ENCODE assay signal across 8 cellular contexts in genomic region chr3:49686361-49686760, GRCh38. TPM values are rescaled to one million over a fixed set of nuclear protein-coding genes. Genes with fewer than 3 reads are reported as not detected.
DNase-seq lines count a peak whose midpoint lies in the region; ATAC-seq and TF ChIP-seq lines count a peak whose summit lies in the region.
"Not testable (repeated sequence)": the region's sequence is repeated elsewhere in the genome, so short reads cannot be mapped to it uniquely, and the experiment has no call there.

No MANE protein-coding gene starts in this region.

- peak in 3 of 5 donors; percentile 28 to 37 (median 36) for DNase-seq in CD4-positive, alpha-beta memory T cell
- peak; percentile 23 for DNase-seq in T-helper 22 cell (ENCODE audit: low read depth)
- DNase-seq in activated effector memory CD4-positive, alpha-beta T cell treated with anti-CD3 and anti-CD28 coated beads, Interleukin-2, amount 50 U/mL, for 16 hours, result peak; percentile 75
- DNase-seq in left cardiac atrium, testis: not testable (repeated sequence)
- peak; percentile 80 for DNase-seq in lower lobe of right lung

- H3K4me3 ChIP-seq in CD4-positive, alpha-beta memory T cell (ENCODE audit: low read length in 2 of 2), result not testable (repeated sequence)
- H3K4me3 ChIP-seq in lower lobe of right lung (peak overlapping the region; percentile 45), rectal smooth muscle tissue (ENCODE audit: low read length) (peak overlapping the region; percentile 41), testis (peak overlapping the region; percentile 13 to 43)

- not testable (repeated sequence) for H3K27me3 Mint-ChIP-seq in CD4-positive, alpha-beta memory T cell
- peaks cover 36% of the 10 kb centered on the region for H3K27me3 Mint-ChIP-seq in dendritic cell treated with granulocyte-macrophage colony-stimulating factor and Interleukin-4, amounts not matched to agents 40 ng/mL and 50 ng/mL, for 4 days

- H3K27ac ChIP-seq in CD4-positive, alpha-beta memory T cell (ENCODE audit: low read depth, low read length); lower lobe of right lung; rectal smooth muscle tissue (ENCODE audit: low read depth, low read length); testis: not testable (repeated sequence)

- peak overlapping the region; percentile 54 to 98 (median 70) for H3K4me3 Mint-ChIP-seq in CD4-positive, alpha-beta memory T cell
- H3K4me3 Mint-ChIP-seq in dendritic cell treated with granulocyte-macrophage colony-stimulating factor and Interleukin-4, amounts not matched to agents 40 ng/mL and 50 ng/mL, for 4 days, result peak overlapping the region; percentile 53

- not testable (repeated sequence) for H3K9me3 ChIP-seq in CD4-positive, alpha-beta memory T cell (ENCODE audit: control insufficient read depth in 1 of 2, low read length in 2 of 2); lower lobe of right lung; testis

- 6% methylated on average over 21 of the region's 30 CpGs; no CpG with 5 or more reads in 1 of the 2 donors for WGBS in testis, 2 donors

- not testable (repeated sequence) for H3K9ac ChIP-seq in rectal smooth muscle tissue (ENCODE audit: low read length)

- H3K36me3 Mint-ChIP-seq in CD4-positive, alpha-beta memory T cell, result peaks cover 0 to 27% of the 10 kb centered on the region in 2 donors
- H3K36me3 Mint-ChIP-seq in dendritic cell treated with granulocyte-macrophage colony-stimulating factor and Interleukin-4, amounts not matched to agents 40 ng/mL and 50 ng/mL, for 4 days (ENCODE audit: low read depth), result peaks cover 54% of the 10 kb centered on the region

- TF ChIP-seq CTCF in lower lobe of right lung (IDR thresholded peaks at IDR 0.05); testis (IDR thresholded peaks at IDR 0.05): not testable (repeated sequence)

- peaks cover 14 to 40% (median 25%) of the 10 kb centered on the region in 4 donors for H3K4me1 Mint-ChIP-seq in CD4-positive, alpha-beta memory T cell
- peaks cover 35% of the 10 kb centered on the region for H3K4me1 Mint-ChIP-seq in dendritic cell treated with granulocyte-macrophage colony-stimulating factor and Interleukin-4, amounts not matched to agents 40 ng/mL and 50 ng/mL, for 4 days (ENCODE audit: low read depth)

- peak; percentile 2 to 18 for ATAC-seq in left cardiac atrium
- ATAC-seq in lower lobe of right lung, result peak; percentile 72 to 83

- CTCF ChIA-PET in CD4-positive, alpha-beta memory T cell (lab: Charles Lee; ENCODE audit: partially characterized antibody), result not testable (repeated sequence)

- POLR2A ChIA-PET in CD4-positive, alpha-beta memory T cell (lab: Charles Lee; ENCODE audit: partially characterized antibody), result not testable (repeated sequence)

- H3K27ac Mint-ChIP-seq in CD4-positive, alpha-beta memory T cell, result peak overlapping the region in 1 of 7 donors; percentile 36
- not testable (repeated sequence) for H3K27ac Mint-ChIP-seq in dendritic cell treated with granulocyte-macrophage colony-stimulating factor and Interleukin-4, amounts not matched to agents 40 ng/mL and 50 ng/mL, for 4 days

- not testable (repeated sequence) for H3K9me3 Mint-ChIP-seq in CD4-positive, alpha-beta memory T cell; dendritic cell treated with granulocyte-macrophage colony-stimulating factor and Interleukin-4, amounts not matched to agents 40 ng/mL and 50 ng/mL, for 4 days

- peaks cover 26% of the 10 kb centered on the region for H3K36me3 ChIP-seq in CD4-positive, alpha-beta memory T cell (ENCODE audit: insufficient read depth, low read length)
- H3K36me3 ChIP-seq in lower lobe of right lung (peaks cover 26% of the 10 kb centered on the region), rectal smooth muscle tissue (ENCODE audit: control insufficient read depth, insufficient read depth, low read length) (peaks cover 24% of the 10 kb centered on the region)
- H3K36me3 ChIP-seq in testis (ENCODE audit: low read depth, missing control alignments), result not testable (repeated sequence)

- intact Hi-C loops in CD4-positive, alpha-beta memory T cell (cut with micrococcal nuclease); dendritic cell treated with granulocyte-macrophage colony-stimulating factor and Interleukin-4, amounts not matched to agents 40 ng/mL and 50 ng/mL, for 4 days (cut with micrococcal nuclease); left cardiac atrium (cut with DNase I); lower lobe of right lung (cut with DNase I); testis (cut with DNase I; ENCODE audit: low total_unique reads): not testable (repeated sequence)

- not testable (repeated sequence) for TF ChIP-seq POLR2A in testis (IDR thresholded peaks at IDR 0.05)

- peaks cover 23% of the 10 kb centered on the region for H3K4me1 ChIP-seq in CD4-positive, alpha-beta memory T cell (ENCODE audit: insufficient read depth, low read length)
- peaks cover 29% of the 10 kb centered on the region for H3K4me1 ChIP-seq in lower lobe of right lung
- H3K4me1 ChIP-seq in rectal smooth muscle tissue (ENCODE audit: control insufficient read depth, insufficient read depth, low read length), result not testable (repeated sequence)
- peaks cover 11% of the 10 kb centered on the region for H3K4me1 ChIP-seq in testis

- not testable (repeated sequence) for H3K27me3 ChIP-seq in CD4-positive, alpha-beta memory T cell (ENCODE audit: insufficient read depth, low read length); lower lobe of right lung (ENCODE audit: low read depth); rectal smooth muscle tissue (ENCODE audit: control insufficient read depth, insufficient read depth, low read length); testis

RNA-seq across cellular contexts. Expression of gene MST1, which starts 2.9 kb away (rescaled TPM):
- 10 to 100 TPM in 1 of 2 experiments, 1 to 10 TPM in 1; 6.3 to 10.2 TPM for total RNA-seq in CD4-positive, alpha-beta memory T cell
- polyA plus RNA-seq in CD4-positive, alpha-beta memory T cell, result under 1 TPM in 1 of 2 donors, not detected in 1; 0.94 TPM
- total RNA-seq in left cardiac atrium (10 to 100 TPM in 1 of 2 donors, 1 to 10 TPM in 1; 8.8 to 11.5 TPM), lower lobe of right lung (17.5 TPM), testis (10 to 100 TPM; 60.3 to 67.1 TPM)
- 73.4 TPM for polyA plus RNA-seq in testis (ENCODE audit: insufficient read depth, low read depth, low replicate concordance)

RNA-seq across cellular contexts. Expression of gene RNF123, which starts 3.0 kb away (rescaled TPM):
- total RNA-seq in CD4-positive, alpha-beta memory T cell, result 10 to 100 TPM; 69.7 to 74.7 TPM
- polyA plus RNA-seq in CD4-positive, alpha-beta memory T cell, result 10 to 100 TPM in 1 of 2 donors, 1 to 10 TPM in 1; 3.1 to 25.0 TPM
- total RNA-seq in left cardiac atrium (10 to 100 TPM; 39.2 to 44.8 TPM), lower lobe of right lung (42.9 TPM), testis (10 to 100 TPM; 72.4 to 79.7 TPM)
- polyA plus RNA-seq in testis (ENCODE audit: insufficient read depth, low read depth, low replicate concordance), result 54.7 TPM

RNA-seq across cellular contexts. Expression of gene APEH, which starts 12.2 kb away (rescaled TPM):
- 100 to 1,000 TPM; 130 to 136 TPM for total RNA-seq in CD4-positive, alpha-beta memory T cell
- 100 to 1,000 TPM; 100 to 140 TPM for polyA plus RNA-seq in CD4-positive, alpha-beta memory T cell
- total RNA-seq in left cardiac atrium (10 to 100 TPM; 75.3 to 82.6 TPM), lower lobe of right lung (83.4 TPM), testis (10 to 100 TPM; 76.7 to 94.5 TPM)
- polyA plus RNA-seq in testis (ENCODE audit: insufficient read depth, low read depth, low replicate concordance), result 72.3 TPM

RNA-seq across cellular contexts. Expression of gene AMIGO3, which starts 33.1 kb away (rescaled TPM):
- total RNA-seq in CD4-positive, alpha-beta memory T cell, result not detected
- not detected for polyA plus RNA-seq in CD4-positive, alpha-beta memory T cell
- total RNA-seq in left cardiac atrium (under 1 TPM in 1 of 2 donors, not detected in 1; 0.09 TPM), lower lobe of right lung (not detected), testis (10 to 100 TPM in 1 of 2 donors, 1 to 10 TPM in 1; 8.8 to 14.8 TPM)
- 3.0 TPM for polyA plus RNA-seq in testis (ENCODE audit: insufficient read depth, low read depth, low replicate concordance)

RNA-seq across cellular contexts. Expression of gene GMPPB, which starts 37.4 kb away (rescaled TPM):
- 10 to 100 TPM; 59.5 to 61.3 TPM for total RNA-seq in CD4-positive, alpha-beta memory T cell
- 10 to 100 TPM; 22.2 to 24.0 TPM for polyA plus RNA-seq in CD4-positive, alpha-beta memory T cell
- 10 to 100 TPM; 22.4 to 38.3 TPM for total RNA-seq in left cardiac atrium
- 27.3 TPM for total RNA-seq in lower lobe of right lung
- total RNA-seq in testis, result 10 to 100 TPM; 15.7 to 23.4 TPM
- 16.8 TPM for polyA plus RNA-seq in testis (ENCODE audit: insufficient read depth, low read depth, low replicate concordance)
